1 cellular context compared by ENCODE assay signal in genomic region chr1:86914998-86915736, GRCh38.
TF ChIP-seq lines count a peak whose summit lies in the region.

No MANE protein-coding gene starts in this region.

TF ChIP-seq in HepG2, 621 proteins besides CTCF, POLR2A, EP300 and RAD21 (continued from another document):
- TF ChIP-seq FOXO4 (CRISPR knock-in tag; conservative IDR thresholded peaks at IDR 0.05) (no peak), GTF2F1 (IDR thresholded peaks at IDR 0.05; ENCODE audit: low read length) (no peak), ZNF580 (CRISPR knock-in tag; IDR thresholded peaks at IDR 0.05; ENCODE audit: borderline replicate concordance, low read depth) (0 out of 2 replicates have a peak, but pooled peaks have one; percentile 15), SALL1 (CRISPR knock-in tag; IDR thresholded peaks at IDR 0.05) (peak; percentile 7; the same call in 1 of the 2 replicates), SKI (IDR thresholded peaks at IDR 0.05; ENCODE audit: partially characterized antibody) (no peak), ZNF431 (CRISPR knock-in tag; IDR thresholded peaks at IDR 0.05; ENCODE audit: borderline replicate concordance, low read depth) (0 out of 2 replicates have a peak, but pooled peaks have one; percentile 2), IRX3 (CRISPR knock-in tag; IDR thresholded peaks at IDR 0.05; ENCODE audit: borderline replicate concordance, low read depth) (no peak), KDM5B (CRISPR knock-in tag; IDR thresholded peaks at IDR 0.05; ENCODE audit: borderline replicate concordance) (peak; percentile 27; the same call in 1 of the 2 replicates), ZNF446 (CRISPR knock-in tag; IDR thresholded peaks at IDR 0.05) (peak; percentile 59; the same call in 1 of the 2 replicates), ZBTB7A (CRISPR knock-in tag; IDR thresholded peaks at IDR 0.05) (no peak), FOXP4 (CRISPR knock-in tag; IDR thresholded peaks at IDR 0.05) (0 out of 2 replicates have a peak, but pooled peaks have one; percentile 8), ZBTB14 (CRISPR knock-in tag; IDR thresholded peaks at IDR 0.05) (peak; percentile 28; the same call in 1 of the 2 replicates), ZNF101 (CRISPR knock-in tag; IDR thresholded peaks at IDR 0.05; ENCODE audit: borderline replicate concordance, low read depth) (no peak), AGO2 (optimal IDR thresholded peaks at IDR 0.05; ENCODE audit: low read depth, low read length) (peak; percentile 72), SRY (CRISPR knock-in tag; IDR thresholded peaks at IDR 0.05) (peak; percentile 47; the same call in 1 of the 2 replicates), MXD1 (CRISPR knock-in tag; IDR thresholded peaks at IDR 0.05) (peak; percentile 54; the same call in 1 of the 2 replicates), KDM5A (IDR thresholded peaks at IDR 0.05; ENCODE audit: borderline replicate concordance, low read length) (peak; percentile 73), SMAD1 (CRISPR knock-in tag; IDR thresholded peaks at IDR 0.05; ENCODE audit: borderline replicate concordance, low read depth) (no peak), ZNF30 (CRISPR knock-in tag; IDR thresholded peaks at IDR 0.05) (0 out of 2 replicates have a peak, but pooled peaks have one; percentile 62), ZBTB39 (CRISPR knock-in tag; IDR thresholded peaks at IDR 0.05) (peak; percentile 38; the same call in 1 of the 2 replicates), REL (CRISPR knock-in tag; conservative IDR thresholded peaks at IDR 0.05) (0 out of 2 replicates have a peak, but pooled peaks have one; percentile 13), ZNF782 (CRISPR knock-in tag; IDR thresholded peaks at IDR 0.05; ENCODE audit: borderline replicate concordance) (no peak), ZNF335 (CRISPR knock-in tag; IDR thresholded peaks at IDR 0.05) (peak; percentile 65; the same call in 1 of the 2 replicates), PATZ1 (CRISPR knock-in tag; IDR thresholded peaks at IDR 0.05) (0 out of 2 replicates have a peak, but pooled peaks have one; percentile 11), ZSCAN5A (CRISPR knock-in tag; IDR thresholded peaks at IDR 0.05; ENCODE audit: borderline replicate concordance) (peak; percentile 36; the same call in 1 of the 2 replicates), TFAP4 (IDR thresholded peaks at IDR 0.05; ENCODE audit: borderline replicate concordance, low read depth) (peak; percentile 69; the same call in 1 of the 2 replicates), MTF2 (CRISPR knock-in tag; IDR thresholded peaks at IDR 0.05; ENCODE audit: borderline replicate concordance) (0 out of 2 replicates have a peak, but pooled peaks have one; percentile 17), FOXJ3 (CRISPR knock-in tag; IDR thresholded peaks at IDR 0.05; ENCODE audit: borderline replicate concordance) (0 out of 2 replicates have a peak, but pooled peaks have one; percentile 2), AGO1 (IDR thresholded peaks at IDR 0.05; ENCODE audit: low read depth, low read length, poor library complexity, severe bottlenecking) (peak; percentile 43), ZNF180 (CRISPR knock-in tag; IDR thresholded peaks at IDR 0.05; ENCODE audit: borderline replicate concordance, low read depth) (no peak), POLR2G (IDR thresholded peaks at IDR 0.05; ENCODE audit: low read depth, low read length) (peak; percentile 4; the same call in 1 of the 2 replicates), SAP130 (CRISPR knock-in tag; IDR thresholded peaks at IDR 0.05; ENCODE audit: low read depth) (peak; percentile 85), RXRA (CRISPR knock-in tag; IDR thresholded peaks at IDR 0.05) (0 out of 2 replicates have a peak, but pooled peaks have one; percentile 40), ZNF263 (CRISPR knock-in tag; IDR thresholded peaks at IDR 0.05) (peak; percentile 99), ZNF33A (CRISPR knock-in tag; IDR thresholded peaks at IDR 0.05; ENCODE audit: borderline replicate concordance) (no peak), RXRB (CRISPR knock-in tag; IDR thresholded peaks at IDR 0.05; ENCODE audit: borderline replicate concordance) (no peak), ARNT2 (CRISPR knock-in tag; IDR thresholded peaks at IDR 0.05; ENCODE audit: low read depth) (peak; percentile 6; the same call in 1 of the 2 replicates), ZFX (CRISPR knock-in tag; IDR thresholded peaks at IDR 0.05; ENCODE audit: low read depth) (0 out of 2 replicates have a peak, but pooled peaks have one; percentile 7), TARDBP (CRISPR knock-in tag; IDR thresholded peaks at IDR 0.05) (peak; percentile 57; the same call in 1 of the 2 replicates), THRA (CRISPR knock-in tag; IDR thresholded peaks at IDR 0.05; ENCODE audit: borderline replicate concordance) (0 out of 2 replicates have a peak, but pooled peaks have one; percentile 14), TGIF2 (CRISPR knock-in tag; IDR thresholded peaks at IDR 0.05) (peak; percentile 50; the same call in 1 of the 2 replicates), POLR2AphosphoS5 (IDR thresholded peaks at IDR 0.05; ENCODE audit: low read depth, low read length) (0 out of 2 replicates have a peak, but pooled peaks have one; percentile 24), ZMYM4 (CRISPR knock-in tag; IDR thresholded peaks at IDR 0.05) (peak; percentile 55), PHF20 (CRISPR knock-in tag; IDR thresholded peaks at IDR 0.05) (0 out of 2 replicates have a peak, but pooled peaks have one; percentile 16), SMAD3 (CRISPR knock-in tag; IDR thresholded peaks at IDR 0.05) (peak; percentile 15; the same call in 1 of the 2 replicates)
TF ChIP-seq in HepG2: peak in this region for 61.
